In genomic region chr6:90195094-90195793, GRCh38 we compare ENCODE assay signal across 1 cellular context.
TF ChIP-seq lines count a peak whose summit lies in the region.

No MANE protein-coding gene starts in this region.

TF ChIP-seq in SK-N-SH, 30 proteins besides CTCF, POLR2A, EP300 and RAD21 (continued from another document):
- TF ChIP-seq PBX3 (IDR thresholded peaks at IDR 0.05), result 0 out of 2 replicates have a peak, but pooled peaks have one; percentile 3
- peak; percentile 17; the same call in 1 of the 2 replicates for TF ChIP-seq MXI1 (IDR thresholded peaks at IDR 0.05; ENCODE audit: low read depth, low read length)
- TF ChIP-seq RCOR1 (IDR thresholded peaks at IDR 0.05; ENCODE audit: low read length), result peak; percentile 75; the same call in 1 of the 2 replicates
